29 cellular contexts compared by ENCODE assay signal in the genomic region with DNA sequence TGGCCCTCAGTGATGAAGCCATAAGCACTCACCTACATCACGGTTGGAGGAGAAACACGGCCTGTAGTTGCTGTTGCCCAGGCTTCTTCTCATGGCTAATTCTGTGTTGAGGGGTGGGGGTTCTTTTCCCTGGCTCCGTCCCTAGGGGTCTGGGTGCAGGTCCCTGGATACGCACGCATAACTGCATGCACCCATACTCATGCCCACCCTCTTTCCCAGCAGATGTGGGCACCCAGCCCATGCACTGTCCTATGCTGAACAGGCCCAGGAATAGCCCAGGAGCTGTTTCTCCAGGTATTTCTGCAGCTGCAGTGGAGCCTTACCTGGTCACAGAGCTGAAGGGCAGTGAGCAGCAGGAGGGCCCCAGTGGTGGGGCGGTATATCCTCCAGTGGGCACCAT. TPM values are rescaled to one million over a fixed set of nuclear protein-coding genes. Genes with fewer than 3 reads are reported as not detected.
"Had no signal": no experiment of that assay in that cellular context is flagged by ENCODE, and none has a peak within 500 bp of the region (broad histone marks: within the 10 kb centered on the region; RNA-seq: fewer than 3 reads in every experiment).

No MANE protein-coding gene starts in this region.

- H3K27me3 ChIP-seq: stomach, suprapubic skin, testis, thyroid gland, tibial nerve, transverse colon, upper lobe of left lung, upper lobe of right lung, uterus, vagina had no signal

- DNase-seq: stimulated activated CD4-positive, alpha-beta T cell treated with anti-CD3 and anti-CD28 coated beads, Interleukin-2, amount 100 ng/mL, for 48 hours; stimulated activated CD4-positive, alpha-beta T cell treated with anti-CD3 and anti-CD28 coated beads, Interleukin-4, amount 100 ng/mL, for 1 hour; stimulated activated CD4-positive, alpha-beta T cell treated with anti-CD3 and anti-CD28 coated beads, Interleukin-4, amount 100 ng/mL, for 24 hours; stimulated activated CD4-positive, alpha-beta T cell treated with anti-CD3 and anti-CD28 coated beads, Interleukin-4, amount 100 ng/mL, for 4 hours; stimulated activated CD8-positive, alpha-beta memory T cell treated with anti-CD3 and anti-CD28 coated beads, Interleukin-4, amount 100 ng/mL, for 48 hours; stimulated activated naive B cell treated with anti-CD40 and anti-IgM and Interleukin-4, amounts not matched to agents 10 μg/mL and 1 μg/mL and 100 μg/mL, for 72 hours; stimulated activated naive CD4-positive, alpha-beta T cell; stimulated activated naive CD4-positive, alpha-beta T cell treated with Interleukin-2 at 50 U/mL for 16 hours; stimulated activated naive CD8-positive, alpha-beta T cell treated with anti-CD3 and anti-CD28 coated beads, Interleukin-15, amount 100 ng/mL, for 72 hours; stimulated activated naive CD8-positive, alpha-beta T cell treated with anti-CD3 and anti-CD28 coated beads, Interleukin-15, Interleukin-2, amounts not matched to agents 100 U/mL and 50 U/mL, for 24 hours; stomach; substantia nigra; testis; thyroid gland; tibial artery; transverse colon; trophoblast cell; upper lobe of left lung; upper lobe of right lung; uterus had no signal

- H3K9me3 ChIP-seq: stomach, suprapubic skin, testis, thoracic aorta, thyroid gland, tibial artery, tibial nerve, transverse colon, upper lobe of left lung, upper lobe of right lung, uterus, vagina had no signal

- H3K27ac Mint-ChIP-seq: stimulated activated effector memory CD8-positive, alpha-beta T cell treated with anti-CD3 and anti-CD28 coated beads, Interleukin-12 subunit alpha, Interleukin-12 subunit beta, amount 100 ng/mL, for 72 hours; stimulated activated memory B cell treated with anti-CD40 and anti-IgM and Interleukin-4, amounts not matched to agents 10 μg/mL and 1 μg/mL and 100 μg/mL, for 72 hours; stimulated activated naive B cell treated with anti-CD40 and anti-IgM and Interleukin-4, amounts not matched to agents 10 μg/mL and 1 μg/mL and 100 μg/mL, for 72 hours; stimulated activated naive CD8-positive, alpha-beta T cell treated with anti-CD3 and anti-CD28 coated beads, Interleukin-15, amount 100 ng/mL, for 72 hours; stimulated activated naive CD8-positive, alpha-beta T cell treated with anti-CD3 and anti-CD28 coated beads, Interleukin-15, Interleukin-2, amounts not matched to agents 100 ng/mL and 50 ng/mL, for 24 hours; type B pancreatic cell had no signal

- H3K27ac ChIP-seq: stomach, suprapubic skin, testis, thoracic aorta, thyroid gland, tibial artery, tibial nerve, transverse colon, upper lobe of left lung, upper lobe of right lung, uterus, vagina had no signal

- H3K4me3 Mint-ChIP-seq: stimulated activated effector memory CD8-positive, alpha-beta T cell treated with anti-CD3 and anti-CD28 coated beads, Interleukin-12 subunit alpha, Interleukin-12 subunit beta, amount 100 ng/mL, for 72 hours; stimulated activated memory B cell treated with anti-CD40 and anti-IgM and Interleukin-4, amounts not matched to agents 10 μg/mL and 1 μg/mL and 100 μg/mL, for 72 hours; stimulated activated naive B cell treated with anti-CD40 and anti-IgM and Interleukin-4, amounts not matched to agents 10 μg/mL and 1 μg/mL and 100 μg/mL, for 72 hours; stimulated activated naive CD8-positive, alpha-beta T cell treated with anti-CD3 and anti-CD28 coated beads, Interleukin-15, amount 100 ng/mL, for 72 hours; stimulated activated naive CD8-positive, alpha-beta T cell treated with anti-CD3 and anti-CD28 coated beads, Interleukin-15, Interleukin-2, amounts not matched to agents 100 ng/mL and 50 ng/mL, for 24 hours; type B pancreatic cell had no signal

- ATAC-seq: stimulated activated effector memory CD8-positive, alpha-beta T cell treated with anti-CD3 and anti-CD28 coated beads, Interleukin-12 subunit alpha, Interleukin-12 subunit beta, amount 100 ng/mL, for 72 hours; stimulated activated memory B cell treated with anti-CD40 and anti-IgM and Interleukin-4, amounts not matched to agents 10 μg/mL and 1 μg/mL and 100 μg/mL, for 72 hours; stimulated activated naive B cell treated with anti-CD40 and anti-IgM and Interleukin-4, amounts not matched to agents 10 μg/mL and 1 μg/mL and 100 μg/mL, for 72 hours; stimulated activated naive CD8-positive, alpha-beta T cell treated with anti-CD3 and anti-CD28 coated beads, Interleukin-15, amount 100 ng/mL, for 72 hours; stimulated activated naive CD8-positive, alpha-beta T cell treated with anti-CD3 and anti-CD28 coated beads, Interleukin-15, Interleukin-2, amounts not matched to agents 100 U/mL and 50 U/mL, for 24 hours had no signal

- H3K36me3 Mint-ChIP-seq: stimulated activated effector memory CD8-positive, alpha-beta T cell treated with anti-CD3 and anti-CD28 coated beads, Interleukin-12 subunit alpha, Interleukin-12 subunit beta, amount 100 ng/mL, for 72 hours; stimulated activated memory B cell treated with anti-CD40 and anti-IgM and Interleukin-4, amounts not matched to agents 10 μg/mL and 1 μg/mL and 100 μg/mL, for 72 hours; stimulated activated naive B cell treated with anti-CD40 and anti-IgM and Interleukin-4, amounts not matched to agents 10 μg/mL and 1 μg/mL and 100 μg/mL, for 72 hours; type B pancreatic cell had no signal

- H3K36me3 ChIP-seq: suprapubic skin, thoracic aorta, thyroid gland, tibial artery, tibial nerve, upper lobe of left lung, upper lobe of right lung, uterus, vagina had no signal

- H3K27me3 Mint-ChIP-seq: stimulated activated naive CD8-positive, alpha-beta T cell treated with anti-CD3 and anti-CD28 coated beads, Interleukin-15, Interleukin-2, amounts not matched to agents 100 ng/mL and 50 ng/mL, for 24 hours; type B pancreatic cell had no signal

- H3K4me1 ChIP-seq: testis, thyroid gland, uterus had no signal

- H3K9me3 Mint-ChIP-seq: stimulated activated effector memory CD8-positive, alpha-beta T cell treated with anti-CD3 and anti-CD28 coated beads, Interleukin-12 subunit alpha, Interleukin-12 subunit beta, amount 100 ng/mL, for 72 hours; stimulated activated memory B cell treated with anti-CD40 and anti-IgM and Interleukin-4, amounts not matched to agents 10 μg/mL and 1 μg/mL and 100 μg/mL, for 72 hours; stimulated activated naive B cell treated with anti-CD40 and anti-IgM and Interleukin-4, amounts not matched to agents 10 μg/mL and 1 μg/mL and 100 μg/mL, for 72 hours; stimulated activated naive CD8-positive, alpha-beta T cell treated with anti-CD3 and anti-CD28 coated beads, Interleukin-15, amount 100 ng/mL, for 72 hours; stimulated activated naive CD8-positive, alpha-beta T cell treated with anti-CD3 and anti-CD28 coated beads, Interleukin-15, Interleukin-2, amounts not matched to agents 100 ng/mL and 50 ng/mL, for 24 hours; type B pancreatic cell had no signal

- H3K4me3 ChIP-seq: stomach, suprapubic skin, testis, thoracic aorta, thyroid gland, tibial artery, tibial nerve, transverse colon, upper lobe of left lung, upper lobe of right lung, uterus, vagina had no signal

RNA-seq across cellular contexts. Expression of gene ST6GALNAC2, which starts 39.8 kb away (rescaled TPM):
- total RNA-seq: temporal lobe had no signal
